ENCODE assay signal across 8 cellular contexts in genomic region chr14:96038558-96038919, GRCh38. TPM values are rescaled to one million over a fixed set of nuclear protein-coding genes. Genes with fewer than 3 reads are reported as not detected.
DNase-seq lines count a peak whose midpoint lies in the region; ATAC-seq and TF ChIP-seq lines count a peak whose summit lies in the region.

No MANE protein-coding gene starts in this region.

- H3K4me1 Mint-ChIP-seq in stimulated activated effector memory CD8-positive, alpha-beta T cell treated with anti-CD3 and anti-CD28 coated beads, Interleukin-12 subunit alpha, Interleukin-12 subunit beta, amount 100 ng/mL, for 72 hours, result peaks cover 16% of the 10 kb centered on the region

- H3K27ac Mint-ChIP-seq in stimulated activated effector memory CD8-positive, alpha-beta T cell treated with anti-CD3 and anti-CD28 coated beads, Interleukin-12 subunit alpha, Interleukin-12 subunit beta, amount 100 ng/mL, for 72 hours, result no peak overlapping the region

- peak; percentile 35 for ATAC-seq in stimulated activated effector memory CD8-positive, alpha-beta T cell treated with anti-CD3 and anti-CD28 coated beads, Interleukin-12 subunit alpha, Interleukin-12 subunit beta, amount 100 ng/mL, for 72 hours
- ATAC-seq in HG02642 (IDR thresholded peaks at IDR 0.05; ENCODE audit: poor library complexity, unreplicated experiment) (no peak), GM18858 (IDR thresholded peaks at IDR 0.05; ENCODE audit: unreplicated experiment) (no peak)

- peak overlapping the region; percentile 82 for H3K4me3 ChIP-seq in fibroblast of villous mesenchyme (ENCODE audit: low read depth, low read length)

- TF ChIP-seq CTCF in fibroblast of villous mesenchyme (IDR thresholded peaks at IDR 0.05; ENCODE audit: insufficient read depth, low read depth, low read length), result no peak

- DNase-seq in NCI-H2171 treated with DMSO at 0.1 percent for 48 hours (lab: John Stamatoyannopoulos, UW) (peak; percentile 62), NCI-H2171 (lab: John Stamatoyannopoulos, UW) (no peak), SK-N-DZ (ENCODE audit: low spot score) (peak; percentile 10), fibroblast of villous mesenchyme (ENCODE audit: low read depth) (no peak), NCI-H2081 treated with DMSO at 0.1 percent for 48 hours (lab: John Stamatoyannopoulos, UW) (no peak)
- no peak for DNase-seq in stimulated activated effector memory CD8-positive, alpha-beta T cell treated with anti-CD3 and anti-CD28 coated beads, Interleukin-12 subunit alpha, Interleukin-12 subunit beta, amount 100 ng/mL, for 72 hours (ENCODE audit: low spot score in 2 of 2)

- H3K9me3 Mint-ChIP-seq in stimulated activated effector memory CD8-positive, alpha-beta T cell treated with anti-CD3 and anti-CD28 coated beads, Interleukin-12 subunit alpha, Interleukin-12 subunit beta, amount 100 ng/mL, for 72 hours, result no peaks in the 10 kb centered on the region

- peak overlapping the region; percentile 61 for H3K4me3 Mint-ChIP-seq in stimulated activated effector memory CD8-positive, alpha-beta T cell treated with anti-CD3 and anti-CD28 coated beads, Interleukin-12 subunit alpha, Interleukin-12 subunit beta, amount 100 ng/mL, for 72 hours

- H3K36me3 Mint-ChIP-seq in stimulated activated effector memory CD8-positive, alpha-beta T cell treated with anti-CD3 and anti-CD28 coated beads, Interleukin-12 subunit alpha, Interleukin-12 subunit beta, amount 100 ng/mL, for 72 hours, result no peaks in the 10 kb centered on the region

RNA-seq across cellular contexts. Expression of gene C14orf132, which starts 0.6 kb away (rescaled TPM):
- 52.2 and 57.9 TPM in 2 replicates for polyA plus RNA-seq in SK-N-DZ (2014; cell fraction: cytosol; rRNA removed)
- polyA plus RNA-seq in SK-N-DZ (2014; cell fraction: nucleus; rRNA removed), result 42.6 and 46.1 TPM in 2 replicates
- 20.6 and 22.9 TPM in 2 replicates for total RNA-seq in fibroblast of villous mesenchyme

Comparison
In these comparisons a context has a peak if more than half of its experiments do, and no peak if none do; other contexts are left out.
1. DNase-seq: peak in NCI-H2171 treated with DMSO at 0.1 percent for 48 hours (single experiment) and SK-N-DZ (single experiment); none in NCI-H2171 (single experiment), fibroblast of villous mesenchyme (single experiment), stimulated activated effector memory CD8-positive, alpha-beta T cell treated with anti-CD3 and anti-CD28 coated beads, Interleukin-12 subunit alpha, Interleukin-12 subunit beta, amount 100 ng/mL, for 72 hours (0 of 2) and NCI-H2081 treated with DMSO at 0.1 percent for 48 hours (single experiment).